ENCODE assay signal across 25 cellular contexts in the genomic region with DNA sequence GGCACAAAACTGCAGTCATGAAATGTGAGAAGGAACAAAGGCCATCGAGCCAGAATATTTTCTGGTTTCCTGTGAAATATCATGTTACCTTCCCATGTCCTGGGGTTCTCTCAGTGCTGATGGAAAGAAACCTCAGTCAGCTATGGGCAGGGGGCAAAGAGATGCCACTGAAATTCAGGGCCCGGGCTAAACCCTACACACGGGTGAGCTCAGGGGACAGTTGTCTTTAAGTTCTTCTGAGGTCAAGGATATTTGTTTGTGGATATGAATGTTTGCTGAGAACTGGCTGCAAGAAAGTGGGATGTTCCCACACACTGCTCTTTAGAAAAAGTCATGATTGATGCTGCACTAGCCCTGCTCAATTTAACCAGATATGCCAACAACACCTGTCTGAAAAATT.
"Had no signal": no experiment of that assay in that cellular context is flagged by ENCODE, and none has a peak within 500 bp of the region (broad histone marks: within the 10 kb centered on the region; RNA-seq: fewer than 3 reads in every experiment).

No MANE protein-coding gene starts in this region.

- H3K27me3 ChIP-seq: brain microvascular endothelial cell, cardiac muscle cell had no signal

- DNase-seq: activated CD4-positive, alpha-beta memory T cell treated with anti-CD3 and anti-CD28 coated beads, Interleukin-2, amount 10 ng/mL, durations not matched to agents 7 days and 5 days; activated CD4-positive, alpha-beta T cell treated with anti-CD3 and anti-CD28 coated beads for 36 hours; activated CD4-positive, alpha-beta T cell treated with anti-CD3 and anti-CD28 coated beads, Interleukin-2, amount 50 U/mL, for 1 hour; activated gamma-delta T cell; activated naive CD4-positive, alpha-beta T cell treated with anti-CD3 and anti-CD28 coated beads for 36 hours; activated T-cell treated with anti-CD3 and anti-CD28 coated beads for 4 hours; activated T-cell treated with anti-CD3 and anti-CD28 coated beads, Interleukin-2, amount 50 U/mL, for 48 hours; brain microvascular endothelial cell; Karpas-422; NCI-H1048; NCI-H1694; NCI-H2029; NCI-H446 treated with DMSO at 0.1 percent for 48 hours; NCI-H524 treated with DMSO at 0.1 percent for 48 hours; NCI-H748 treated with DMSO at 0.1 percent for 48 hours; OCI-M1; RPMI8226; SK-N-SH; T-helper 1 cell; WERI-Rb-1 had no signal

- H3K4me3 ChIP-seq: cardiac muscle cell, K562 had no signal

- FAIRE-seq: K562 had no signal

- ATAC-seq: activated CD4-positive, alpha-beta T cell treated with anti-CD3 and anti-CD28 coated beads for 36 hours; activated T-helper 17 cell treated with anti-CD3 and anti-CD28 coated beads, Interleukin-2, amount 50 U/mL, for 72 hours; K562; Panc1; Right ventricle myocardium inferior had no signal

- H3K9me3 ChIP-seq: SK-N-SH had no signal

- H3K27ac ChIP-seq: brain microvascular endothelial cell, cardiac muscle cell, WERI-Rb-1 had no signal

- H3K36me3 ChIP-seq: brain microvascular endothelial cell, cardiac muscle cell, WERI-Rb-1 had no signal
